ENCODE assay signal across 8 cellular contexts in genomic region chr2:24046930-24047702, GRCh38. TPM values are rescaled to one million over a fixed set of nuclear protein-coding genes. Genes with fewer than 3 reads are reported as not detected.
A peak's percentile ranks its signal among the peaks of the same experiment; 100 is the strongest.
DNase-seq lines count a peak whose midpoint lies in the region; ATAC-seq lines count a peak whose summit lies in the region.

Gene WDCP (minus strand): TSS chr2:24047391. CDS start chr2:24039494, 7,897 bp downstream.

- H3K4me3 Mint-ChIP-seq in naive B cell: peak within 1 kb of the TSS; percentile 88 to 100 (median 98)
- H3K4me3 Mint-ChIP-seq in stimulated activated memory B cell treated with anti-CD40 and anti-IgM and Interleukin-4, amounts not matched to agents 10 μg/mL and 1 μg/mL and 100 μg/mL, for 72 hours: peak within 1 kb of the TSS; percentile 89

- H3K27ac ChIP-seq in Karpas-422 (ENCODE audit: low read length): peak within 1 kb of the TSS; percentile 39; the same call in 1 of the 2 replicates

- H4K20me1 ChIP-seq in Karpas-422 (ENCODE audit: insufficient read depth, low read depth, low read length): no peaks in the 10 kb centered on the region

- H3K27me3 Mint-ChIP-seq in naive B cell: no peaks in the 10 kb centered on the region
- H3K27me3 Mint-ChIP-seq in stimulated activated memory B cell treated with anti-CD40 and anti-IgM and Interleukin-4, amounts not matched to agents 10 μg/mL and 1 μg/mL and 100 μg/mL, for 72 hours: no peaks in the 10 kb centered on the region

- H3K36me3 ChIP-seq in Karpas-422 (ENCODE audit: insufficient read depth, low read length): no peaks in the 10 kb centered on the region

- no peaks in the 10 kb centered on the region for H3K9me3 ChIP-seq in Karpas-422 (ENCODE audit: low read length)

- H3K79me2 ChIP-seq in Karpas-422 (ENCODE audit: low read length): peaks cover 42% of the 10 kb centered on the region

- peak; percentile 98 for DNase-seq in DMS79 treated with DMSO at 0.1 percent for 48 hours (lab: John Stamatoyannopoulos, UW)
- peak; percentile 98 for DNase-seq in Karpas-422
- DNase-seq in RKO (ENCODE audit: low spot score): peak; percentile 100
- DNase-seq in activated T-helper 1 cell treated with Interleukin-2 at 50 U/mL for 16 hours (ENCODE audit: low read depth): peak; percentile 84
- DNase-seq in fibroblast of gingiva (ENCODE audit: low read depth): peak; percentile 98
- peak; percentile 92 for DNase-seq in naive B cell

- H3K27ac Mint-ChIP-seq in naive B cell: peak within 1 kb of the TSS; percentile 83 to 98 (median 92)
- peak within 1 kb of the TSS; percentile 81 for H3K27ac Mint-ChIP-seq in stimulated activated memory B cell treated with anti-CD40 and anti-IgM and Interleukin-4, amounts not matched to agents 10 μg/mL and 1 μg/mL and 100 μg/mL, for 72 hours

- H3K4me2 ChIP-seq in Karpas-422 (ENCODE audit: low read depth, low read length, poor library complexity, severe bottlenecking): peak within 1 kb of the TSS; percentile 99

- no peaks in the 10 kb centered on the region for H3K9me3 Mint-ChIP-seq in naive B cell
- H3K9me3 Mint-ChIP-seq in stimulated activated memory B cell treated with anti-CD40 and anti-IgM and Interleukin-4, amounts not matched to agents 10 μg/mL and 1 μg/mL and 100 μg/mL, for 72 hours: no peaks in the 10 kb centered on the region

- H2AFZ ChIP-seq in Karpas-422 (ENCODE audit: low read length): peak within 1 kb of the TSS; percentile 84

- no peaks in the 10 kb centered on the region for H3K27me3 ChIP-seq in Karpas-422 (ENCODE audit: low read length)

- H3K4me1 ChIP-seq in Karpas-422 (ENCODE audit: low read length): peaks cover 32% of the 10 kb centered on the region

- H3K9me2 ChIP-seq in Karpas-422 (replicated peaks; ENCODE audit: insufficient read depth, low read length): no peaks in the 10 kb centered on the region

- H3K9ac ChIP-seq in Karpas-422 (ENCODE audit: low read length): peak within 1 kb of the TSS; percentile 98

- peaks cover 19 to 33% (median 24%) of the 10 kb centered on the region in 3 donors for H3K4me1 Mint-ChIP-seq in naive B cell
- peaks cover 33% of the 10 kb centered on the region for H3K4me1 Mint-ChIP-seq in stimulated activated memory B cell treated with anti-CD40 and anti-IgM and Interleukin-4, amounts not matched to agents 10 μg/mL and 1 μg/mL and 100 μg/mL, for 72 hours

- peak; percentile 98 for ATAC-seq in GM21825 (IDR thresholded peaks at IDR 0.05; ENCODE audit: unreplicated experiment)
- ATAC-seq in naive B cell (ENCODE audit: low read depth in 2 of 2): peak; percentile 99
- ATAC-seq in stimulated activated memory B cell treated with anti-CD40 and anti-IgM and Interleukin-4, amounts not matched to agents 10 μg/mL and 1 μg/mL and 100 μg/mL, for 72 hours: peak; percentile 100

- H3K36me3 Mint-ChIP-seq in naive B cell: no peaks in the 10 kb centered on the region
- H3K36me3 Mint-ChIP-seq in stimulated activated memory B cell treated with anti-CD40 and anti-IgM and Interleukin-4, amounts not matched to agents 10 μg/mL and 1 μg/mL and 100 μg/mL, for 72 hours: peaks cover 6% of the 10 kb centered on the region

- peak within 1 kb of the TSS; percentile 100 for H3K4me3 ChIP-seq in Karpas-422 (ENCODE audit: low read length)

RNA-seq across cellular contexts. Expression of gene WDCP, which starts in this region (rescaled TPM):
- total RNA-seq in Karpas-422 (2014; rRNA removed; shearing (Covaris generic); ENCODE audit: low replicate concordance): 8.8 and 24.3 TPM in 2 replicates
- polyA plus RNA-seq in naive B cell (ENCODE audit: low read depth in 6 of 6): 1 to 10 TPM in 5 of 6 donors, not detected in 1; 4.1 to 9.8 (median 5.2) TPM

Comparison
In these comparisons a context has a peak if more than half of its experiments do, and no peak if none do; other contexts are left out.
1. Peak in every context shown above with its lines: DNase-seq, ATAC-seq, H3K4me3 ChIP-seq and H3K27ac ChIP-seq.